19 cellular contexts compared by ENCODE assay signal in the genomic region with DNA sequence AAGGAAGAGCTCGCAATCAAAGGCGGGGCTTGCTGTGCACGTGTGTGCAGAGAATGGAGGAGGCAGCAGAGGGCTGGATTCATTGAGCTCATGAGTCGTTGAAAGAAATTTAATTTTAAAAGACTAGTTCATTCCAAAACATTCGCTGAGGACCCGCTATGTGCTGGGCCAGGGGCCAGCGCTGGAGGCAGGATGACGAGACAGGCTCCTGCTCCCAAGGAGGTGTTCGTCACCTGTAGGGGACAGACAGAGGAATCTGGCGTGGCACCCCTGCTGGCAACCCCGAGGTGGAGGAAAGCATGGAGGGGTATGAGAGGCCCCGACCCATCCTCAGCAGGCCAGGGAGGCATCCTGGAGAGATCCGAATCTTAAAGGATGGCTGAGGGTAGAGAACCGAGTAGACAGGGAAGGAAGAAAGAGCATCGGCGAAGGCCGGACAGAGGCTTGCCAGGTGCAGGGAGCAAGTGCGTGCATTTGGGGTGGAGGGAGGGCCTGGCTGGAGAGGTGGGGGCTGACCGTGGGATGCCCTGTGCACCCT.
"Had no signal": no experiment of that assay in that cellular context is flagged by ENCODE, and none has a peak within 500 bp of the region (broad histone marks: within the 10 kb centered on the region; RNA-seq: fewer than 3 reads in every experiment).

No MANE protein-coding gene starts in this region.

- H3K4me1 ChIP-seq: adrenal gland, breast epithelium had no signal

- H3K27ac ChIP-seq: adrenal gland, breast epithelium had no signal

- H3K4me1 Mint-ChIP-seq: activated CD4-positive, alpha-beta memory T cell treated with anti-CD3 and anti-CD28 coated beads, Interleukin-2, amount 10 ng/mL, durations not matched to agents 7 days and 5 days; activated CD4-positive, alpha-beta T cell treated with anti-CD3 and anti-CD28 coated beads, Interleukin-2, amount 10 ng/mL, durations not matched to agents 7 days and 5 days; activated T-helper 17 cell treated with anti-CD3 and anti-CD28 coated beads, Interleukin-2, amount 50 U/mL, for 72 hours had no signal

- H3K36me3 Mint-ChIP-seq: activated naive CD8-positive, alpha-beta T cell treated with anti-CD3 and anti-CD28 coated beads, Interleukin-2, amount 10 ng/mL, durations not matched to agents 7 days and 5 days had no signal

- H3K36me3 ChIP-seq: adrenal gland, breast epithelium had no signal

- DNase-seq: activated CD4-positive, alpha-beta memory T cell treated with anti-CD3 and anti-CD28 coated beads, Interleukin-2, amount 10 ng/mL, durations not matched to agents 7 days and 5 days; activated CD4-positive, alpha-beta T cell treated with anti-CD3 and anti-CD28 coated beads, Interleukin-2, amount 10 ng/mL, durations not matched to agents 7 days and 5 days; activated CD4-positive, CD25-positive, alpha-beta regulatory T cell; activated naive CD4-positive, alpha-beta T cell treated with anti-CD3 and anti-CD28 coated beads, Interleukin-2, amount 50 U/mL, for 16 hours; activated T-cell treated with anti-CD3 and anti-CD28 coated beads for 4 hours; Karpas-422; NCI-H1105 treated with DMSO at 0.1 percent for 48 hours; NCI-H1436 treated with DMSO at 0.1 percent for 48 hours; NCI-H187 treated with DMSO at 0.1 percent for 48 hours; NCI-H2081 treated with DMSO at 0.1 percent for 48 hours; PC-3; SHP77 treated with DMSO at 0.1 percent for 48 hours; T1000 had no signal

- H3K9me3 ChIP-seq: adrenal gland, breast epithelium had no signal

- H3K27me3 Mint-ChIP-seq: activated CD4-positive, alpha-beta memory T cell treated with anti-CD3 and anti-CD28 coated beads, Interleukin-2, amount 10 ng/mL, durations not matched to agents 7 days and 5 days; activated CD4-positive, alpha-beta T cell treated with anti-CD3 and anti-CD28 coated beads, Interleukin-2, amount 10 ng/mL, durations not matched to agents 7 days and 5 days had no signal

- H3K27ac Mint-ChIP-seq: activated CD4-positive, alpha-beta memory T cell treated with anti-CD3 and anti-CD28 coated beads, Interleukin-2, amount 10 ng/mL, durations not matched to agents 7 days and 5 days; activated CD4-positive, alpha-beta T cell treated with anti-CD3 and anti-CD28 coated beads, Interleukin-2, amount 10 ng/mL, durations not matched to agents 7 days and 5 days; activated naive CD8-positive, alpha-beta T cell treated with anti-CD3 and anti-CD28 coated beads, Interleukin-2, amount 10 ng/mL, durations not matched to agents 7 days and 5 days; activated T-helper 17 cell treated with anti-CD3 and anti-CD28 coated beads, Interleukin-2, amount 50 U/mL, for 72 hours; T-helper 1 cell treated with Interleukin-12 subunit alpha and Interleukin-12 subunit beta and Interleukin-4 antibody, amounts not matched to agents 30 μg/mL and 1 μg/mL, for 36 hours had no signal

- H3K4me3 Mint-ChIP-seq: activated CD4-positive, alpha-beta memory T cell treated with anti-CD3 and anti-CD28 coated beads, Interleukin-2, amount 10 ng/mL, durations not matched to agents 7 days and 5 days; activated CD4-positive, alpha-beta T cell treated with anti-CD3 and anti-CD28 coated beads, Interleukin-2, amount 10 ng/mL, durations not matched to agents 7 days and 5 days; activated naive CD8-positive, alpha-beta T cell treated with anti-CD3 and anti-CD28 coated beads, Interleukin-2, amount 10 ng/mL, durations not matched to agents 7 days and 5 days; activated T-helper 17 cell treated with anti-CD3 and anti-CD28 coated beads, Interleukin-2, amount 50 U/mL, for 72 hours; T-helper 1 cell treated with Interleukin-12 subunit alpha and Interleukin-12 subunit beta and Interleukin-4 antibody, amounts not matched to agents 30 μg/mL and 1 μg/mL, for 36 hours had no signal

- H3K4me3 ChIP-seq: adrenal gland, breast epithelium, K562 had no signal

- ATAC-seq: activated T-helper 17 cell treated with anti-CD3 and anti-CD28 coated beads, Interleukin-2, amount 50 U/mL, for 72 hours had no signal

- H3K9me3 Mint-ChIP-seq: activated CD4-positive, alpha-beta memory T cell treated with anti-CD3 and anti-CD28 coated beads, Interleukin-2, amount 10 ng/mL, durations not matched to agents 7 days and 5 days; activated T-helper 17 cell treated with anti-CD3 and anti-CD28 coated beads, Interleukin-2, amount 50 U/mL, for 72 hours had no signal
